Comparison of ENCODE assay signal across 11 cellular contexts in genomic region chr11:114296979-114297372, GRCh38. TPM values are rescaled to one million over a fixed set of nuclear protein-coding genes. Genes with fewer than 3 reads are reported as not detected.
A peak's percentile ranks its signal among the peaks of the same experiment; 100 is the strongest.
DNase-seq lines count a peak whose midpoint lies in the region; TF ChIP-seq lines count a peak whose summit lies in the region.
"Had no signal": no experiment of that assay in that cellular context is flagged by ENCODE, and none has a peak within 500 bp of the region (broad histone marks: within the 10 kb centered on the region; RNA-seq: fewer than 3 reads in every experiment).

No MANE protein-coding gene starts in this region.

- intact Hi-C loops in adrenal gland (cut with DNase I) = no loop called here
- intact Hi-C loops in sigmoid colon (cut with DNase I) = loop anchor here (5.0 kb wide), 1 partner anchor 105 kb away; the partner anchor contains the start of genes C11orf71 and RBM7
- intact Hi-C loops in activated CD4-positive, alpha-beta memory T cell treated with anti-CD3 and anti-CD28 coated beads for 36 hours (cut with micrococcal nuclease) = no loop called here

- H3K36me3 Mint-ChIP-seq in mesothelial cell of epicardium = peaks cover 5% of the 10 kb centered on the region
- H3K36me3 Mint-ChIP-seq in activated CD4-positive, alpha-beta memory T cell treated with anti-CD3 and anti-CD28 coated beads for 36 hours = no peaks in the 10 kb centered on the region

- TF ChIP-seq CTCF in AG04450 (IDR thresholded peaks at IDR 0.05; ENCODE audit: low read depth, low read length) (no peak), adrenal gland (IDR thresholded peaks at IDR 0.05) (no peak), fibroblast of villous mesenchyme (IDR thresholded peaks at IDR 0.05; ENCODE audit: insufficient read depth, low read depth, low read length) (no peak), sigmoid colon (IDR thresholded peaks at IDR 0.05) (no peak), mesothelial cell of epicardium (IDR thresholded peaks at IDR 0.05; ENCODE audit: unreplicated experiment) (no peak)

- peaks cover 41% of the 10 kb centered on the region for H3K9me3 Mint-ChIP-seq in mesothelial cell of epicardium
- peaks cover 5% of the 10 kb centered on the region for H3K9me3 Mint-ChIP-seq in activated CD4-positive, alpha-beta memory T cell treated with anti-CD3 and anti-CD28 coated beads for 36 hours

- TF ChIP-seq EP300 in sigmoid colon (IDR thresholded peaks at IDR 0.05) = no peak

- no peaks in the 10 kb centered on the region for H3K27me3 ChIP-seq in AG04450 (ENCODE audit: control insufficient read depth, insufficient read depth, low read length)
- H3K27me3 ChIP-seq in adrenal gland = no peaks in the 10 kb centered on the region
- no peaks in the 10 kb centered on the region for H3K27me3 ChIP-seq in sigmoid colon

- no peak overlapping the region for H3K27ac Mint-ChIP-seq in mesothelial cell of epicardium
- no peak overlapping the region for H3K27ac Mint-ChIP-seq in activated CD4-positive, alpha-beta memory T cell treated with anti-CD3 and anti-CD28 coated beads for 36 hours

- DNase-seq in AG04450 (ENCODE audit: low read depth, low spot score) = no peak
- DNase-seq in adrenal gland = no peak
- no peak for DNase-seq in fibroblast of villous mesenchyme (ENCODE audit: low read depth)
- no peak for DNase-seq in sigmoid colon
- DNase-seq in DMS79 treated with DMSO at 0.1 percent for 48 hours (lab: John Stamatoyannopoulos, UW) = no peak
- DNase-seq in mesothelial cell of epicardium (ENCODE audit: low spot score in 2 of 2, unreplicated experiment in 2 of 2) = no peak
- DNase-seq in T-helper 9 cell = no peak
- no peak for DNase-seq in activated CD4-positive, alpha-beta memory T cell treated with anti-CD3 and anti-CD28 coated beads for 36 hours
- DNase-seq: central memory CD4-positive, alpha-beta T cell; KBM-7; NCI-H2171 had no signal

- H3K36me3 ChIP-seq in adrenal gland (replicated peaks in 1 of 2) (no peaks in the 10 kb centered on the region), sigmoid colon (peaks cover 0 to 27% (median 0%) of the 10 kb centered on the region in 4 donors)

- H3K27ac ChIP-seq in AG04450 (ENCODE audit: low read depth, low read length) (peak overlapping the region; percentile 99), adrenal gland (peak overlapping the region; percentile 39 to 86 (median 50)), sigmoid colon (peak overlapping the region; percentile 81 to 96 (median 86))

- H3K27me3 Mint-ChIP-seq in mesothelial cell of epicardium (ENCODE audit: low read depth) = no peaks in the 10 kb centered on the region
- H3K27me3 Mint-ChIP-seq in activated CD4-positive, alpha-beta memory T cell treated with anti-CD3 and anti-CD28 coated beads for 36 hours = peaks cover 13% of the 10 kb centered on the region

- CTCF ChIA-PET in AG04450 (lab: Charles Lee) = no interaction called here
- CTCF ChIA-PET in activated CD4-positive, alpha-beta memory T cell treated with anti-CD3 and anti-CD28 coated beads for 36 hours (lab: Charles Lee) = no interaction called here

- TF ChIP-seq POLR2A in adrenal gland (IDR thresholded peaks at IDR 0.05) (no peak), sigmoid colon (IDR thresholded peaks at IDR 0.05) (no peak)

- H3K4me3 ChIP-seq in AG04450 (ENCODE audit: low read depth, low read length) (peak overlapping the region; percentile 67), adrenal gland (peak overlapping the region in 1 of 4 donors; percentile 35), fibroblast of villous mesenchyme (ENCODE audit: low read depth, low read length) (peak overlapping the region; percentile 91), sigmoid colon (peak overlapping the region; percentile 24 to 43 (median 40))

- H3K9me3 ChIP-seq in AG04450 (ENCODE audit: control insufficient read depth, insufficient read depth, low read length) = no peaks in the 10 kb centered on the region
- H3K9me3 ChIP-seq in adrenal gland (replicated peaks in 1 of 3) = no peaks in the 10 kb centered on the region
- H3K9me3 ChIP-seq in sigmoid colon = peaks cover 0 to 8% (median 0%) of the 10 kb centered on the region in 4 donors

- H3K4me1 Mint-ChIP-seq in mesothelial cell of epicardium = peaks cover 28% of the 10 kb centered on the region
- H3K4me1 Mint-ChIP-seq in activated CD4-positive, alpha-beta memory T cell treated with anti-CD3 and anti-CD28 coated beads for 36 hours (ENCODE audit: low read depth) = no peaks in the 10 kb centered on the region

- H3K4me1 ChIP-seq in adrenal gland (replicated peaks in 1 of 2) (peaks cover 0 to 12% of the 10 kb centered on the region in 2 donors), sigmoid colon (peaks cover 0 to 54% (median 48%) of the 10 kb centered on the region in 4 donors)

- H3K4me3 Mint-ChIP-seq in mesothelial cell of epicardium = no peak overlapping the region
- no peak overlapping the region for H3K4me3 Mint-ChIP-seq in activated CD4-positive, alpha-beta memory T cell treated with anti-CD3 and anti-CD28 coated beads for 36 hours

- POLR2A ChIA-PET in AG04450 (lab: Yijun Ruan, JAX) = no interaction called here
- POLR2A ChIA-PET in activated CD4-positive, alpha-beta memory T cell treated with anti-CD3 and anti-CD28 coated beads for 36 hours (lab: Charles Lee) = no interaction called here

RNA-seq across cellular contexts. Expression of gene NNMT, which starts 0.8 kb away (rescaled TPM):
- polyA plus RNA-seq in AG04450 (2011; rRNA removed) (188 and 217 TPM in 2 replicates), adrenal gland (100 to 1,000 TPM in 2 of 3 donors, 10 to 100 TPM in 1; 30.6 to 354 (median 128) TPM), sigmoid colon (100 to 1,000 TPM in 2 of 3 donors, 10 to 100 TPM in 1; 28.0 to 208 (median 201) TPM)
- polyA minus RNA-seq in AG04450 (2011; rRNA and poly(A)+ RNA removed) = 124 and 128 TPM in 2 replicates
- total RNA-seq in adrenal gland (100 to 1,000 TPM in 2 of 8 donors, 10 to 100 TPM in 6; 13.6 to 162 (median 77.4) TPM), fibroblast of villous mesenchyme (505 and 713 TPM in 2 replicates), sigmoid colon (100 to 1,000 TPM; 126 to 960 (median 409) TPM), mesothelial cell of epicardium (0.54 to 2.4 TPM (median 2.3 TPM) in 3 replicates)
- not detected for total RNA-seq in activated CD4-positive, alpha-beta memory T cell treated with anti-CD3 and anti-CD28 coated beads for 36 hours
